In the genomic region with DNA sequence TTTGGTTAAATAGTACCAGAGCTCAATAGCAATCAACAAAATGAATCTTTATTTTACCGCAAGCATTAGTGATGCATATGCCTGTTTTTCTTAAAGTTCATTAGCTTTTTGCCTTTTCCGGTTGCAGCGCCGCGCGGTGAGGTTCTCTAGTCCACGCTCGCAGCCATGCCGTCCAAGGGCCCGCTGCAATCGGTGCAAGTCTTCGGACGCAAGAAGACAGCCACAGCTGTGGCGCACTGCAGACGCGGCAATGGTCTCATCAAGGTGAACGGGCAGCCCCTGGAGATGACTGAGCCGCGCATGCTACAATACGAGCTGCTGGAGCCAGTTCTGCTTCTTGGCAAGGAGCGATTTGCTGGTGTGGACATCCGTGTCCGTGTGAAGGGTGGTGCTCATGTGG, we compare ENCODE assay signal across 10 cellular contexts. TPM values are rescaled to one million over a fixed set of nuclear protein-coding genes. Genes with fewer than 3 reads are reported as not detected.
"Had no signal": no experiment of that assay in that cellular context is flagged by ENCODE, and none has a peak within 500 bp of the region (broad histone marks: within the 10 kb centered on the region; RNA-seq: fewer than 3 reads in every experiment).

No MANE protein-coding gene starts in this region.

- FAIRE-seq: H54, HTR-8/SVneo, K562 had no signal

- DNase-seq: GM23248, GOT3, H9, HCEC 1CT, IMR-90, KG1 had no signal

- H3K9ac ChIP-seq: GM23248 had no signal

- H3K4me3 ChIP-seq: GM23248, K562 had no signal

- H2AFZ ChIP-seq: GM23248 had no signal

- ATAC-seq: K562 had no signal

- H3K27ac Mint-ChIP-seq: H9 had no signal

- H3K27ac ChIP-seq: GM23248 had no signal

- H3K4me1 Mint-ChIP-seq: H9 had no signal

- H3K4me3 Mint-ChIP-seq: H9 had no signal

RNA-seq across cellular contexts. Expression of gene ZNF90, which starts 47.1 kb away (rescaled TPM):
- total RNA-seq: HT-29 had no signal
